ENCODE assay signal across 9 cellular contexts in the genomic region with DNA sequence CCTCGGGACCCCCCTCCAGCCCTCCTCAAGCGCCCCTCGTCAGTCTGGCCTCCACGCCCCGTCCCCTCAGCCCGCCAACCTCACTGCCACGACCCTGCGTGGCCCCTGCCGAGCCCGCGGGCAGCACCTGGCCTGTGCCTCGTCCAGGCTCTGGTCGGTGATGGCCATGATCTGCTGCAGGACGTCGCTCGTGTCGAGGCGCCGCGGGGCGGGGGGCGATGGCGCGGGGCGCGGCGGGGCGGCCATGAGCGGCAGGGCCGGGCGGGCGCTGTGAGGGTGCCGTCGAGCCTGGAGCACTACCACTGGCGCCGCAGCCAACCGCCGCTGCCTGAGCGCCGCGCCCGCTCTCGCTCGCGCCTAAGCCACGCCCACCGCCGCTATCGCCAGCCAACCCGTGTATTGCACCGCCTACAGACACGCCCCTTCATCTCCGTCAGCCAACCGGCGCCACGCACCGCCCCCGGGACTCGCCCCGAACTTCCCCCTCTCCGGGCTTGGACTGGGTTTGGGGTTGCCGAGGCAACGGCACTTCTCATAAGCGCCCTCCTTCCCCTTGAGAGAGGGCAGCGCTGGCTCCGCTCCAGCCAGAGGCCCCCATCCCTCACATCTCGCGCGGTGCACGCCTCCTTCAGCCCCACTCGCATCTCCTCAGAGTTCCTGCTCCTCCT. TPM values are rescaled to one million over a fixed set of nuclear protein-coding genes. Genes with fewer than 3 reads are reported as not detected.
DNase-seq lines count a peak whose midpoint lies in the region; ATAC-seq and TF ChIP-seq lines count a peak whose summit lies in the region.
"Had no signal": no experiment of that assay in that cellular context is flagged by ENCODE, and none has a peak within 500 bp of the region (broad histone marks: within the 10 kb centered on the region; RNA-seq: fewer than 3 reads in every experiment).

A gene with protein sequence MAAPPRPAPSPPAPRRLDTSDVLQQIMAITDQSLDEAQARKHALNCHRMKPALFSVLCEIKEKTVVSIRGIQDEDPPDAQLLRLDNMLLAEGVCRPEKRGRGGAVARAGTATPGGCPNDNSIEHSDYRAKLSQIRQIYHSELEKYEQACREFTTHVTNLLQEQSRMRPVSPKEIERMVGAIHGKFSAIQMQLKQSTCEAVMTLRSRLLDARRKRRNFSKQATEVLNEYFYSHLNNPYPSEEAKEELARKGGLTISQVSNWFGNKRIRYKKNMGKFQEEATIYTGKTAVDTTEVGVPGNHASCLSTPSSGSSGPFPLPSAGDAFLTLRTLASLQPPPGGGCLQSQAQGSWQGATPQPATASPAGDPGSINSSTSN (minus strand): TSS at position 304 of the 668 bp plus-strand sequence. CDS start 58 bp downstream, at position 246.

- WGBS in lung, 2 donors = 1 to 2% methylated on average over 59 to 71 of the region's 71 CpGs

- H3K9me3 ChIP-seq in lung (ENCODE audit: control insufficient read depth in 2 of 2, insufficient read depth in 1 of 2, low read length in 1 of 2) = no peaks in the 10 kb centered on the region

- TF ChIP-seq CTCF in dorsolateral prefrontal cortex (IDR thresholded peaks at IDR 0.05 in 54 of 56, conservative IDR thresholded peaks at IDR 0.05 in 2 of 56; ENCODE audit: low read depth in 1 of 56, partially characterized antibody in 56 of 56) (peak in 2 of 56 donors; percentile 12 to 14), lung (IDR thresholded peaks at IDR 0.05; ENCODE audit: control extremely low read depth, extremely low read depth) (no peak)

- H3K27ac ChIP-seq in dorsolateral prefrontal cortex (no peak within 1 kb of the TSS), lung (ENCODE audit: low read depth in 1 of 2, low read length in 1 of 2) (no peak within 1 kb of the TSS)
- H3K27ac ChIP-seq: epithelial cell of prostate had no signal

- peak; percentile 93 for ATAC-seq in GM19372 (IDR thresholded peaks at IDR 0.05; ENCODE audit: low read depth, unreplicated experiment)
- ATAC-seq in HG03520 (IDR thresholded peaks at IDR 0.05; ENCODE audit: unreplicated experiment) = peak; percentile 92
- ATAC-seq in lung (ENCODE audit: insufficient read depth, low FRiP score) = peak; percentile 100

- H3K27me3 ChIP-seq in dorsolateral prefrontal cortex = no peaks in the 10 kb centered on the region
- H3K27me3 ChIP-seq in lung (ENCODE audit: control insufficient read depth, insufficient read depth) = no peaks in the 10 kb centered on the region

- H3K4me3 ChIP-seq in dorsolateral prefrontal cortex (peak within 1 kb of the TSS; percentile 29 to 75 (median 56)), lung (peak within 1 kb of the TSS; percentile 48)

- no peaks in the 10 kb centered on the region for H3K36me3 ChIP-seq in lung (ENCODE audit: control insufficient read depth in 2 of 2, insufficient read depth in 2 of 2, low read length in 2 of 2)

- intact Hi-C loops in dorsolateral prefrontal cortex (cut with DNase I) = no loop called here

- peaks cover 0 to 9% of the 10 kb centered on the region in 2 donors for H3K4me1 ChIP-seq in lung (ENCODE audit: control insufficient read depth in 2 of 2, insufficient read depth in 2 of 2, low read length in 2 of 2)

- DNase-seq in CD1c-positive myeloid dendritic cell (ENCODE audit: extremely low spot score) (peak; percentile 99), NCI-H748 (lab: John Stamatoyannopoulos, UW; ENCODE audit: unreplicated experiment) (peak; percentile 99), dorsolateral prefrontal cortex (peak; percentile 78 to 94 (median 92)), lung (ENCODE audit: low spot score) (peak; percentile 97)
- peak; percentile 99 for DNase-seq in activated CD4-positive, alpha-beta T cell treated with anti-CD3 and anti-CD28 coated beads, Interleukin-2, amount 50 U/mL, for 4 hours
- DNase-seq in stimulated activated CD4-positive, alpha-beta T cell treated with anti-CD3 and anti-CD28 coated beads, TNF-alpha, amount 100 ng/mL, for 4 hours (ENCODE audit: low read depth in 3 of 3) = peak; percentile 98 to 99 (median 98)

RNA-seq across cellular contexts. Expression of the gene that starts here (rescaled TPM):
- total RNA-seq in dorsolateral prefrontal cortex = 1 to 10 TPM; 1.2 to 9.5 (median 4.3) TPM
- 1 to 10 TPM; 7.0 to 8.3 TPM for total RNA-seq in lung
- 1 to 10 TPM; 2.2 to 6.7 TPM for polyA plus RNA-seq in lung
